ENCODE assay signal across 10 cellular contexts in genomic region chr2:207617011-207617671, GRCh38. TPM values are rescaled to one million over a fixed set of nuclear protein-coding genes. Genes with fewer than 3 reads are reported as not detected.
DNase-seq lines count a peak whose midpoint lies in the region; ATAC-seq, FAIRE-seq and TF ChIP-seq lines count a peak whose summit lies in the region.
"Had no signal": no experiment of that assay in that cellular context is flagged by ENCODE, and none has a peak within 500 bp of the region (broad histone marks: within the 10 kb centered on the region; RNA-seq: fewer than 3 reads in every experiment).

No MANE protein-coding gene starts in this region.

- DNase-seq in activated CD8-positive, alpha-beta memory T cell treated with anti-CD3 and anti-CD28 coated beads, Interleukin-2, amount 10 ng/mL, durations not matched to agents 7 days and 5 days = no peak
- no peak for DNase-seq in activated CD8-positive, alpha-beta memory T cell treated with anti-CD3 and anti-CD28 coated beads for 24 hours
- DNase-seq in chondrocyte (ENCODE audit: low spot score) (no peak), right lobe of liver (no peak), urothelium cell line (ENCODE audit: low spot score) (peak; percentile 51), HuH-7 (ENCODE audit: low spot score) (no peak), NCI-H1417 (lab: John Stamatoyannopoulos, UW) (no peak), amygdala (lab: John Stamatoyannopoulos, UW) (no peak)

- no peaks in the 10 kb centered on the region for H3K9me3 Mint-ChIP-seq in activated CD8-positive, alpha-beta memory T cell treated with anti-CD3 and anti-CD28 coated beads, Interleukin-2, amount 10 ng/mL, durations not matched to agents 7 days and 5 days (ENCODE audit: low read depth)
- no peaks in the 10 kb centered on the region for H3K9me3 Mint-ChIP-seq in chondrocyte (ENCODE audit: low read depth)

- CTCF ChIA-PET in activated CD8-positive, alpha-beta memory T cell treated with anti-CD3 and anti-CD28 coated beads, Interleukin-2, amount 10 ng/mL, durations not matched to agents 7 days and 5 days (lab: Charles Lee) = interaction anchor here (0.7 kb wide), 1 partner anchor 98 kb away, joined by 3 read pairs; no protein-coding TSS in a partner anchor

- peaks cover 0 to 25% (median 1%) of the 10 kb centered on the region in 4 donors for H3K36me3 ChIP-seq in right lobe of liver

- no peaks in the 10 kb centered on the region for H3K27me3 ChIP-seq in right lobe of liver
- H3K27me3 ChIP-seq: BLaER1, cardiac muscle cell had no signal

- no peak for ATAC-seq in activated CD8-positive, alpha-beta memory T cell treated with anti-CD3 and anti-CD28 coated beads, Interleukin-2, amount 10 ng/mL, durations not matched to agents 7 days and 5 days
- peak; percentile 12 to 69 (median 37) for ATAC-seq in right lobe of liver

- peaks cover 50% of the 10 kb centered on the region for H3K36me3 Mint-ChIP-seq in activated CD8-positive, alpha-beta memory T cell treated with anti-CD3 and anti-CD28 coated beads, Interleukin-2, amount 10 ng/mL, durations not matched to agents 7 days and 5 days
- peaks cover 5% of the 10 kb centered on the region for H3K36me3 Mint-ChIP-seq in chondrocyte (ENCODE audit: low read depth)

- no peaks in the 10 kb centered on the region for H3K9me3 ChIP-seq in right lobe of liver
- H3K9me3 ChIP-seq: BLaER1 had no signal

- no peak overlapping the region for H3K4me3 Mint-ChIP-seq in activated CD8-positive, alpha-beta memory T cell treated with anti-CD3 and anti-CD28 coated beads, Interleukin-2, amount 10 ng/mL, durations not matched to agents 7 days and 5 days
- no peak overlapping the region for H3K4me3 Mint-ChIP-seq in chondrocyte (ENCODE audit: unreplicated experiment)

- peak overlapping the region in 2 of 3 donors; percentile 13 to 33 for H3K27ac ChIP-seq in right lobe of liver
- H3K27ac ChIP-seq: BLaER1, cardiac muscle cell had no signal

- intact Hi-C loops in right lobe of liver (cut with DNase I) = no loop called here

- H3K27ac Mint-ChIP-seq in activated CD8-positive, alpha-beta memory T cell treated with anti-CD3 and anti-CD28 coated beads, Interleukin-2, amount 10 ng/mL, durations not matched to agents 7 days and 5 days = peak overlapping the region; percentile 12
- peak overlapping the region; percentile 88 for H3K27ac Mint-ChIP-seq in chondrocyte (ENCODE audit: unreplicated experiment)

- WGBS in right lobe of liver (ENCODE audit: insufficient coverage, low coverage, low lambda C conversion rate, missing lambda C conversion rate) = 44% methylated on average over 5 of the region's 6 CpGs

- peaks cover 34% of the 10 kb centered on the region for H3K4me1 Mint-ChIP-seq in activated CD8-positive, alpha-beta memory T cell treated with anti-CD3 and anti-CD28 coated beads, Interleukin-2, amount 10 ng/mL, durations not matched to agents 7 days and 5 days
- peaks cover 19% of the 10 kb centered on the region for H3K4me1 Mint-ChIP-seq in chondrocyte (ENCODE audit: low read depth)

- no peak for TF ChIP-seq POLR2A in right lobe of liver (IDR thresholded peaks at IDR 0.05)

- peaks cover 0 to 11% (median 0%) of the 10 kb centered on the region in 4 donors for H3K4me1 ChIP-seq in right lobe of liver

- H3K4me3 ChIP-seq in right lobe of liver = no peak overlapping the region
- H3K4me3 ChIP-seq: BLaER1, cardiac muscle cell had no signal

- no peak for TF ChIP-seq CTCF in chondrocyte (IDR thresholded peaks at IDR 0.05)
- no peak for TF ChIP-seq CTCF in right lobe of liver (IDR thresholded peaks at IDR 0.05)

- no peaks in the 10 kb centered on the region for H3K27me3 Mint-ChIP-seq in activated CD8-positive, alpha-beta memory T cell treated with anti-CD3 and anti-CD28 coated beads, Interleukin-2, amount 10 ng/mL, durations not matched to agents 7 days and 5 days
- no peaks in the 10 kb centered on the region for H3K27me3 Mint-ChIP-seq in chondrocyte (ENCODE audit: low read depth)

- FAIRE-seq in urothelium cell line (lab: Jason Lieb, UNC) = no peak

RNA-seq across cellular contexts. Expression of gene METTL21A, which starts 8.1 kb away (rescaled TPM):
- 10 to 100 TPM; 16.4 to 21.1 TPM for total RNA-seq in activated CD8-positive, alpha-beta memory T cell treated with anti-CD3 and anti-CD28 coated beads, Interleukin-2, amount 10 ng/mL, durations not matched to agents 7 days and 5 days
- total RNA-seq in chondrocyte (11.8 to 16.1 TPM (median 12.7 TPM) in 3 replicates), right lobe of liver (10 to 100 TPM in 3 of 6 experiments, 1 to 10 TPM in 3; 7.2 to 24.1 (median 9.8) TPM)
